Comparison of ENCODE assay signal across 23 cellular contexts in genomic region chr14:101037021-101037817, GRCh38.
"Had no signal": no experiment of that assay in that cellular context is flagged by ENCODE, and none has a peak within 500 bp of the region (broad histone marks: within the 10 kb centered on the region; RNA-seq: fewer than 3 reads in every experiment).

No MANE protein-coding gene starts in this region.

- H3K9me3 ChIP-seq: ascending aorta, gastroesophageal sphincter, heart left ventricle, prostate gland, right atrium auricular region, stomach, testis, upper lobe of left lung had no signal

- H3K4me1 Mint-ChIP-seq: nephron progenitor cell had no signal

- H3K36me3 ChIP-seq: ascending aorta, gastroesophageal sphincter, heart left ventricle, prostate gland, right atrium auricular region, stomach, upper lobe of left lung, WERI-Rb-1 had no signal

- H3K27me3 Mint-ChIP-seq: dendritic cell treated with granulocyte-macrophage colony-stimulating factor and Interleukin-4, amounts not matched to agents 40 ng/mL and 50 ng/mL, for 4 days had no signal

- H3K27ac Mint-ChIP-seq: activated T-helper 1 cell treated with anti-CD3 and anti-CD28 coated beads, Interleukin-12 subunit alpha, Interleukin-12 subunit beta, Interleukin-2, Interleukin-4 antibody, amounts not matched to agents 30 ng/mL and 10 ng/mL and 1 ng/mL, durations not matched to agents 14 hours and 24 hours and 36 hours; dendritic cell treated with granulocyte-macrophage colony-stimulating factor and Interleukin-4, amounts not matched to agents 40 ng/mL and 50 ng/mL, for 4 days; nephron progenitor cell had no signal

- H3K4me3 Mint-ChIP-seq: activated T-helper 1 cell treated with anti-CD3 and anti-CD28 coated beads, Interleukin-12 subunit alpha, Interleukin-12 subunit beta, Interleukin-2, Interleukin-4 antibody, amounts not matched to agents 30 ng/mL and 10 ng/mL and 1 ng/mL, durations not matched to agents 14 hours and 24 hours and 36 hours; dendritic cell treated with granulocyte-macrophage colony-stimulating factor and Interleukin-4, amounts not matched to agents 40 ng/mL and 50 ng/mL, for 4 days; nephron progenitor cell had no signal

- H3K27ac ChIP-seq: ascending aorta, gastroesophageal sphincter, heart left ventricle, prostate gland, right atrium auricular region, skin epidermis, stomach, testis, upper lobe of left lung, WERI-Rb-1 had no signal

- H3K27me3 ChIP-seq: ascending aorta, gastroesophageal sphincter, right atrium auricular region, stomach, testis, upper lobe of left lung had no signal

- H3K4me3 ChIP-seq: ascending aorta, gastroesophageal sphincter, heart left ventricle, prostate gland, right atrium auricular region, skin epidermis, stomach, testis, upper lobe of left lung had no signal

- ATAC-seq: esophagus mucosa, gastroesophageal sphincter, heart left ventricle had no signal

- H3K9me3 Mint-ChIP-seq: activated T-helper 1 cell treated with anti-CD3 and anti-CD28 coated beads, Interleukin-12 subunit alpha, Interleukin-12 subunit beta, Interleukin-2, Interleukin-4 antibody, amounts not matched to agents 30 ng/mL and 10 ng/mL and 1 ng/mL, durations not matched to agents 14 hours and 24 hours and 36 hours; dendritic cell treated with granulocyte-macrophage colony-stimulating factor and Interleukin-4, amounts not matched to agents 40 ng/mL and 50 ng/mL, for 4 days had no signal

- H3K4me1 ChIP-seq: ascending aorta, gastroesophageal sphincter, heart left ventricle, right atrium auricular region, stomach, testis, upper lobe of left lung had no signal

- DNase-seq: activated CD4-positive, alpha-beta T cell treated with anti-CD3 and anti-CD28 coated beads for 1 hour; activated gamma-delta T cell treated with Interleukin-2 at 50 U/mL for 16 hours; effector CD8-positive, alpha-beta T cell; kidney glomerular epithelial cell; mesenchymal stem cell; nephron progenitor cell; stimulated activated CD4-positive, alpha-beta T cell treated with anti-CD3 and anti-CD28 coated beads, Interleukin-15, amount 100 ng/mL, for 24 hours; stimulated activated CD4-positive, alpha-beta T cell treated with anti-CD3 and anti-CD28 coated beads, Interleukin-2, amount 100 ng/mL, for 48 hours; stomach; SW 1271; T-helper 2 cell; testis; upper lobe of left lung; WERI-Rb-1 had no signal
